In genomic region chr19:49110567-49110966, GRCh38 we compare ENCODE assay signal across 21 cellular contexts. TPM values are rescaled to one million over a fixed set of nuclear protein-coding genes. Genes with fewer than 3 reads are reported as not detected.
A peak's percentile ranks its signal among the peaks of the same experiment; 100 is the strongest.
DNase-seq lines count a peak whose midpoint lies in the region; ATAC-seq and TF ChIP-seq lines count a peak whose summit lies in the region.
"Had no signal": no experiment of that assay in that cellular context is flagged by ENCODE, and none has a peak within 500 bp of the region (broad histone marks: within the 10 kb centered on the region; RNA-seq: fewer than 3 reads in every experiment).

No MANE protein-coding gene starts in this region.

- H3K27ac Mint-ChIP-seq in chondrocyte (ENCODE audit: unreplicated experiment) = peak overlapping the region; percentile 79
- peak overlapping the region in 2 of 3 experiments; percentile 9 to 15 for H3K27ac Mint-ChIP-seq in nephron
- H3K27ac Mint-ChIP-seq: B cell, memory B cell had no signal

- no peak overlapping the region for H3K4me3 Mint-ChIP-seq in chondrocyte (ENCODE audit: unreplicated experiment)
- H3K4me3 Mint-ChIP-seq in nephron = peak overlapping the region; percentile 14 to 81 (median 38)
- H3K4me3 Mint-ChIP-seq: B cell, H9, memory B cell had no signal

- TF ChIP-seq CTCF in AG04449 (IDR thresholded peaks at IDR 0.05; ENCODE audit: insufficient read depth, low read length, missing control alignments) (no peak), chondrocyte (IDR thresholded peaks at IDR 0.05) (no peak), nephron (IDR thresholded peaks at IDR 0.05; ENCODE audit: unreplicated experiment in 3 of 3) (no peak)

- no peak overlapping the region for H3K4me3 ChIP-seq in AG04449 (ENCODE audit: low read depth, low read length)
- H3K4me3 ChIP-seq: body of pancreas, ovary had no signal

- H3K36me3 Mint-ChIP-seq in chondrocyte (ENCODE audit: low read depth) (peaks cover 20% of the 10 kb centered on the region), nephron (ENCODE audit: low read depth) (peaks cover 30% of the 10 kb centered on the region)

- ATAC-seq in HG03159 (IDR thresholded peaks at IDR 0.05; ENCODE audit: unreplicated experiment) = no peak
- ATAC-seq: body of pancreas, HepG2, Panc1 had no signal

- H3K9me3 Mint-ChIP-seq in chondrocyte (ENCODE audit: low read depth) = no peaks in the 10 kb centered on the region
- no peaks in the 10 kb centered on the region for H3K9me3 Mint-ChIP-seq in nephron
- H3K9me3 Mint-ChIP-seq: memory B cell had no signal

- H3K4me1 Mint-ChIP-seq in chondrocyte (ENCODE audit: low read depth) (peaks cover 40% of the 10 kb centered on the region), nephron (peaks cover 18% of the 10 kb centered on the region)

- H3K27me3 Mint-ChIP-seq in chondrocyte (ENCODE audit: low read depth) = no peaks in the 10 kb centered on the region
- no peaks in the 10 kb centered on the region for H3K27me3 Mint-ChIP-seq in nephron (ENCODE audit: low read depth)
- H3K27me3 Mint-ChIP-seq: B cell, memory B cell had no signal

- POLR2A ChIA-PET in AG04449 (lab: Yijun Ruan, JAX) = no interaction called here

- CTCF ChIA-PET in AG04449 (lab: Yijun Ruan, JAX) = interaction anchor here (1.1 to 4.6 kb wide), 4 partner anchors 11 to 115 kb away, joined by 3 to 62 read pairs (median 6); no protein-coding TSS in a partner anchor

- peak; percentile 12 for DNase-seq in AG04449 (ENCODE audit: low read depth, low spot score)
- peak; percentile 12 for DNase-seq in MV-4-11 (lab: John Stamatoyannopoulos, UW)
- no peak for DNase-seq in chondrocyte (ENCODE audit: low spot score)
- DNase-seq in midbrain (lab: John Stamatoyannopoulos, UW) = no peak
- DNase-seq in effector CD8-positive, alpha-beta T cell (lab: John Stamatoyannopoulos, UW) = no peak
- no peak for DNase-seq in UCSD-AML1 (lab: John Stamatoyannopoulos, UW; ENCODE audit: unreplicated experiment)
- DNase-seq: activated naive CD4-positive, alpha-beta T cell; body of pancreas; effector memory CD4-positive, alpha-beta T cell; H9; NCI-H1048; NCI-H748 treated with DMSO at 0.1 percent for 48 hours; ovary; stimulated activated naive CD4-positive, alpha-beta T cell treated with Interleukin-2 at 50 U/mL for 16 hours had no signal

RNA-seq across cellular contexts. Expression of gene LIN7B, which starts 3.6 kb away (rescaled TPM):
- 12.7 to 14.3 TPM (median 13.9 TPM) in 3 replicates for total RNA-seq in chondrocyte

RNA-seq across cellular contexts. Expression of gene C19orf73, which starts 8.4 kb away (rescaled TPM):
- total RNA-seq in chondrocyte = 1.1 to 1.7 TPM (median 1.6 TPM) in 3 replicates
- total RNA-seq: fibroblast of villous mesenchyme had no signal

RNA-seq across cellular contexts. Expression of gene PPFIA3, which starts 8.8 kb away (rescaled TPM):
- 12.7 to 14.4 TPM (median 13.9 TPM) in 3 replicates for total RNA-seq in chondrocyte

RNA-seq across cellular contexts. Expression of gene SNRNP70, which starts 25.3 kb away (rescaled TPM):
- 151 to 218 TPM (median 163 TPM) in 3 replicates for total RNA-seq in chondrocyte

RNA-seq across cellular contexts. Expression of gene KCNA7, which starts 38.1 kb away (rescaled TPM):
- 0.12 TPM in 1 of 3 replicates, not detected in the others for total RNA-seq in chondrocyte
- total RNA-seq: B cell, body of pancreas, fibroblast of villous mesenchyme, HepG2, ovary had no signal

Comparison
In these comparisons a context has a peak if more than half of its experiments do, and no peak if none do; other contexts are left out.
1. DNase-seq: peak in AG04449 (single experiment) and MV-4-11 (single experiment); none in chondrocyte (single experiment), midbrain (single experiment), effector CD8-positive, alpha-beta T cell (single experiment) and UCSD-AML1 (single experiment).